ENCODE assay signal across 20 cellular contexts in genomic region chr2:70081221-70081620, GRCh38. TPM values are rescaled to one million over a fixed set of nuclear protein-coding genes. Genes with fewer than 3 reads are reported as not detected.
DNase-seq lines count a peak whose midpoint lies in the region; ATAC-seq and TF ChIP-seq lines count a peak whose summit lies in the region.
"Had no signal": no experiment of that assay in that cellular context is flagged by ENCODE, and none has a peak within 500 bp of the region (broad histone marks: within the 10 kb centered on the region; RNA-seq: fewer than 3 reads in every experiment).

No MANE protein-coding gene starts in this region.

- no peak for TF ChIP-seq CTCF in brain (conservative IDR thresholded peaks at IDR 0.05)
- TF ChIP-seq CTCF in upper lobe of left lung (IDR thresholded peaks at IDR 0.05) = no peak
- TF ChIP-seq CTCF in prostate gland (IDR thresholded peaks at IDR 0.05) = no peak

- intact Hi-C loops in prostate gland (cut with DNase I) = loop anchor here (10.0 kb wide), 1 partner anchor 164 kb away; the partner anchor contains the start of gene TIA1

- no peak for ATAC-seq in activated naive CD4-positive, alpha-beta T cell treated with anti-CD3 and anti-CD28 coated beads, Interleukin-2, amount 50 U/mL, for 72 hours
- ATAC-seq in upper lobe of left lung (ENCODE audit: low FRiP score in 2 of 2) = no peak
- ATAC-seq in GM21737 (IDR thresholded peaks at IDR 0.05; ENCODE audit: unreplicated experiment) = no peak
- ATAC-seq: CD8-positive, alpha-beta T cell; left cardiac atrium had no signal

- no peaks in the 10 kb centered on the region for H3K9me3 Mint-ChIP-seq in activated naive CD4-positive, alpha-beta T cell treated with anti-CD3 and anti-CD28 coated beads, Interleukin-2, amount 50 U/mL, for 72 hours
- no peaks in the 10 kb centered on the region for H3K9me3 Mint-ChIP-seq in activated naive CD4-positive, alpha-beta T cell treated with anti-CD3 and anti-CD28 coated beads, Interleukin-2, amount 10 ng/mL, durations not matched to agents 7 days and 5 days
- no peaks in the 10 kb centered on the region for H3K9me3 Mint-ChIP-seq in brain
- H3K9me3 Mint-ChIP-seq: CD8-positive, alpha-beta T cell; mesothelial cell of epicardium; stimulated activated naive CD8-positive, alpha-beta T cell treated with anti-CD3 and anti-CD28 coated beads, Interleukin-15, Interleukin-2, amounts not matched to agents 100 ng/mL and 50 ng/mL, for 24 hours had no signal

- H3K27ac ChIP-seq in muscle layer of duodenum (ENCODE audit: low read length) = peak overlapping the region; percentile 26
- peak overlapping the region in 3 of 4 donors; percentile 17 to 49 (median 40) for H3K27ac ChIP-seq in upper lobe of left lung
- H3K27ac ChIP-seq in prostate gland = no peak overlapping the region
- H3K27ac ChIP-seq: right atrium auricular region, VCaP had no signal

- CTCF ChIA-PET in activated naive CD4-positive, alpha-beta T cell treated with anti-CD3 and anti-CD28 coated beads, Interleukin-2, amount 10 ng/mL, durations not matched to agents 7 days and 5 days (lab: Charles Lee) = interaction anchor here (1.0 to 6.4 kb wide), 2 partner anchors 10 to 19 kb away, joined by 3 to 42 read pairs; no protein-coding TSS in a partner anchor

- no peak for DNase-seq in activated naive CD4-positive, alpha-beta T cell treated with anti-CD3 and anti-CD28 coated beads, Interleukin-2, amount 50 U/mL, for 72 hours (ENCODE audit: low spot score in 2 of 2)
- DNase-seq in activated naive CD4-positive, alpha-beta T cell treated with anti-CD3 and anti-CD28 coated beads, Interleukin-2, amount 10 ng/mL, durations not matched to agents 7 days and 5 days = no peak
- no peak for DNase-seq in upper lobe of left lung
- DNase-seq in prostate gland (ENCODE audit: low spot score) = no peak
- no peak for DNase-seq in NCI-H2196 (lab: John Stamatoyannopoulos, UW; ENCODE audit: unreplicated experiment)
- DNase-seq: CD8-positive, alpha-beta T cell; cortex of kidney; DMS79 treated with DMSO at 0.1 percent for 48 hours; left cardiac atrium; NCI-H2029; NCI-H510A treated with DMSO at 0.1 percent for 48 hours; nucleus accumbens; stimulated activated CD4-positive, alpha-beta T cell treated with anti-CD3 and anti-CD28 coated beads, Interleukin-15, amount 100 ng/mL, for 24 hours had no signal

- H3K9me3 ChIP-seq in muscle layer of duodenum (ENCODE audit: control insufficient read depth in 1 of 2, low read length in 2 of 2) = no peaks in the 10 kb centered on the region
- no peaks in the 10 kb centered on the region for H3K9me3 ChIP-seq in upper lobe of left lung
- no peaks in the 10 kb centered on the region for H3K9me3 ChIP-seq in prostate gland
- H3K9me3 ChIP-seq: right atrium auricular region had no signal

- peaks cover 65% of the 10 kb centered on the region for H3K4me1 Mint-ChIP-seq in activated naive CD4-positive, alpha-beta T cell treated with anti-CD3 and anti-CD28 coated beads, Interleukin-2, amount 10 ng/mL, durations not matched to agents 7 days and 5 days
- H3K4me1 Mint-ChIP-seq in brain = peaks cover 37% of the 10 kb centered on the region

- TF ChIP-seq POLR2A in upper lobe of left lung (IDR thresholded peaks at IDR 0.05) (no peak), prostate gland (IDR thresholded peaks at IDR 0.05) (no peak)

- H3K36me3 Mint-ChIP-seq in activated naive CD4-positive, alpha-beta T cell treated with anti-CD3 and anti-CD28 coated beads, Interleukin-2, amount 50 U/mL, for 72 hours = peaks cover 42 to 57% of the 10 kb centered on the region in 2 donors
- peaks cover 52% of the 10 kb centered on the region for H3K36me3 Mint-ChIP-seq in activated naive CD4-positive, alpha-beta T cell treated with anti-CD3 and anti-CD28 coated beads, Interleukin-2, amount 10 ng/mL, durations not matched to agents 7 days and 5 days
- peaks cover 64% of the 10 kb centered on the region for H3K36me3 Mint-ChIP-seq in brain

- no peak for TF ChIP-seq EP300 in upper lobe of left lung (IDR thresholded peaks at IDR 0.05)

- 81 to 88% methylated on average over 5 of the region's 5 CpGs for WGBS in upper lobe of left lung, 2 donors
- WGBS in prostate gland = 74% methylated on average over 5 of the region's 5 CpGs

- H3K27ac Mint-ChIP-seq in activated naive CD4-positive, alpha-beta T cell treated with anti-CD3 and anti-CD28 coated beads, Interleukin-2, amount 50 U/mL, for 72 hours = peak overlapping the region; percentile 66 to 97
- H3K27ac Mint-ChIP-seq in activated naive CD4-positive, alpha-beta T cell treated with anti-CD3 and anti-CD28 coated beads, Interleukin-2, amount 10 ng/mL, durations not matched to agents 7 days and 5 days = no peak overlapping the region
- peak overlapping the region in 4 of 5 experiments; percentile 24 to 75 (median 59) for H3K27ac Mint-ChIP-seq in brain

- H3K36me3 ChIP-seq in muscle layer of duodenum (ENCODE audit: control insufficient read depth in 1 of 2, insufficient read depth in 2 of 2, low read length in 2 of 2) (peaks cover 29 to 51% of the 10 kb centered on the region in 2 donors), upper lobe of left lung (peaks cover 8 to 78% (median 33%) of the 10 kb centered on the region in 4 donors), prostate gland (no peaks in the 10 kb centered on the region)

- H3K27me3 ChIP-seq in muscle layer of duodenum (ENCODE audit: low read depth, low read length) = no peaks in the 10 kb centered on the region
- no peaks in the 10 kb centered on the region for H3K27me3 ChIP-seq in upper lobe of left lung
- no peaks in the 10 kb centered on the region for H3K27me3 ChIP-seq in prostate gland (replicated peaks; ENCODE audit: insufficient read depth)
- H3K27me3 ChIP-seq: right atrium auricular region had no signal

- H3K4me3 ChIP-seq in muscle layer of duodenum (ENCODE audit: low read depth in 1 of 2, low read length in 2 of 2) (no peak overlapping the region), upper lobe of left lung (no peak overlapping the region), prostate gland (no peak overlapping the region)
- H3K4me3 ChIP-seq: right atrium auricular region had no signal

- no peak overlapping the region for H3K4me3 Mint-ChIP-seq in activated naive CD4-positive, alpha-beta T cell treated with anti-CD3 and anti-CD28 coated beads, Interleukin-2, amount 10 ng/mL, durations not matched to agents 7 days and 5 days
- H3K4me3 Mint-ChIP-seq in brain = no peak overlapping the region
- H3K4me3 Mint-ChIP-seq: CD8-positive, alpha-beta T cell; mesothelial cell of epicardium had no signal

- H3K4me1 ChIP-seq in muscle layer of duodenum (ENCODE audit: control insufficient read depth in 1 of 2, insufficient read depth in 2 of 2, low read length in 2 of 2) = peaks cover 23 to 24% of the 10 kb centered on the region in 2 donors
- H3K4me1 ChIP-seq in upper lobe of left lung = peaks cover 23 to 54% (median 46%) of the 10 kb centered on the region in 4 donors
- H3K4me1 ChIP-seq in prostate gland (replicated peaks) = peaks cover 14% of the 10 kb centered on the region

- H3K27me3 Mint-ChIP-seq in activated naive CD4-positive, alpha-beta T cell treated with anti-CD3 and anti-CD28 coated beads, Interleukin-2, amount 10 ng/mL, durations not matched to agents 7 days and 5 days = no peaks in the 10 kb centered on the region
- H3K27me3 Mint-ChIP-seq in brain = no peaks in the 10 kb centered on the region
- H3K27me3 Mint-ChIP-seq: stimulated activated naive CD8-positive, alpha-beta T cell treated with anti-CD3 and anti-CD28 coated beads, Interleukin-15, Interleukin-2, amounts not matched to agents 100 ng/mL and 50 ng/mL, for 24 hours had no signal

RNA-seq across cellular contexts. Expression of gene PCBP1, which starts 6.1 kb away (rescaled TPM):
- total RNA-seq in activated naive CD4-positive, alpha-beta T cell treated with anti-CD3 and anti-CD28 coated beads, Interleukin-2, amount 50 U/mL, for 72 hours = 100 to 1,000 TPM; 339 to 451 TPM
- polyA plus RNA-seq in brain (ENCODE audit: insufficient read depth, low read depth, low replicate concordance) = 363 TPM
- 100 to 1,000 TPM; 126 to 384 (median 236) TPM for total RNA-seq in upper lobe of left lung
- 100 to 1,000 TPM; 166 to 219 TPM for total RNA-seq in prostate gland

Comparison
In these comparisons a context has a peak if more than half of its experiments do, and no peak if none do; other contexts are left out.
1. H3K27ac ChIP-seq: peak in muscle layer of duodenum (single experiment) and upper lobe of left lung (3 of 4); none in prostate gland (0 of 2).